ENCODE assay signal across 25 cellular contexts in genomic region chr7:106499897-106500296, GRCh38.
"Had no signal": no experiment of that assay in that cellular context is flagged by ENCODE, and none has a peak within 500 bp of the region (broad histone marks: within the 10 kb centered on the region; RNA-seq: fewer than 3 reads in every experiment).

No MANE protein-coding gene starts in this region.

- H3K27ac Mint-ChIP-seq: dendritic cell treated with granulocyte-macrophage colony-stimulating factor and Interleukin-4, amounts not matched to agents 40 ng/mL and 50 ng/mL, for 4 days; effector memory CD8-positive, alpha-beta T cell; endodermal cell; mesothelial cell of epicardium; naive B cell had no signal

- H3K4me1 ChIP-seq: colonic mucosa, esophagus muscularis mucosa, foreskin keratinocyte, heart right ventricle, left lung, lower lobe of right lung had no signal

- H3K4me3 ChIP-seq: colonic mucosa, esophagus muscularis mucosa, heart right ventricle, left lung, lower lobe of right lung, mucosa of descending colon had no signal

- H3K27me3 ChIP-seq: colonic mucosa, esophagus muscularis mucosa, foreskin keratinocyte, heart right ventricle, left lung had no signal

- FAIRE-seq: endometrium, endothelial cell of umbilical vein, frontal cortex, islet of Langerhans, keratinocyte had no signal

- H3K36me3 Mint-ChIP-seq: mesothelial cell of epicardium had no signal

- H3K4me1 Mint-ChIP-seq: endodermal cell, mesothelial cell of epicardium, naive B cell had no signal

- H3K27ac ChIP-seq: colonic mucosa, esophagus muscularis mucosa, foreskin keratinocyte, heart right ventricle, left lung, lower lobe of right lung had no signal

- DNase-seq: colonic mucosa; cortex of kidney; effector CD8-positive, alpha-beta T cell; effector memory CD8-positive, alpha-beta T cell; endodermal cell; foreskin keratinocyte; glutamatergic neuron; head of caudate nucleus; heart right ventricle; hippocampal formation; left cardiac atrium; left lung; left ventricle myocardium superior; lower lobe of right lung; mesenchymal stem cell; mucosa of descending colon; naive B cell had no signal

- H3K9me3 ChIP-seq: colonic mucosa, esophagus muscularis mucosa, left lung, lower lobe of right lung, mucosa of descending colon had no signal

- H3K36me3 ChIP-seq: colonic mucosa, esophagus muscularis mucosa, heart right ventricle, left lung, lower lobe of right lung had no signal

- ATAC-seq: effector memory CD8-positive, alpha-beta T cell; foreskin keratinocyte; heart right ventricle; left cardiac atrium; left lung; left ventricle myocardium superior; lower lobe of right lung; mucosa of descending colon had no signal

- H3K4me3 Mint-ChIP-seq: dendritic cell treated with granulocyte-macrophage colony-stimulating factor and Interleukin-4, amounts not matched to agents 40 ng/mL and 50 ng/mL, for 4 days; effector memory CD8-positive, alpha-beta T cell; endodermal cell; mesothelial cell of epicardium; naive B cell had no signal
